19 cellular contexts compared by ENCODE assay signal in the genomic region with DNA sequence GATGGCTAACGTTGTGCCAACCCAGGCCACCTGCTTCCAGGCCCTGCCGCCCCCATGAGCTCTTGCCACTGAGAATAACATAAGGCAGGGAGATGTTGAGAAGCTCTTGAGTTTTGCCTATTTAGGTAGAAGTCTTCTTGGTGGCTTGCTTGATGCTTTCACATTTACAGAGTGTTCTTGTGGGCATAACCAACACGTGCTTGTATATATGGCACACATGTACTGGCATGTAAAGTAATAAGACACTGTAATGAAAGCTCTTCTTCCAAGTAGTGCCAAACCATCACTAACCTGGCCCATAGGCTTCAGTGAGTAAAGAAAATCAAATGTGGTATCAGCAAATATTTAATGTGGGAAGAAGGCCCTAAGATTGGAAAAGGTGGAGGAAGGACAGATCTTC.
"Had no signal": no experiment of that assay in that cellular context is flagged by ENCODE, and none has a peak within 500 bp of the region (broad histone marks: within the 10 kb centered on the region; RNA-seq: fewer than 3 reads in every experiment).

No MANE protein-coding gene starts in this region.

- H3K27me3 ChIP-seq: heart left ventricle, neutrophil, testis, tibial nerve had no signal

- H3K27ac ChIP-seq: heart left ventricle, neutrophil, psoas muscle, testis, tibial nerve had no signal

- H3K9me3 ChIP-seq: heart left ventricle, mucosa of descending colon, neutrophil, psoas muscle, testis, tibial nerve had no signal

- H3K27me3 Mint-ChIP-seq: effector memory CD8-positive, alpha-beta T cell had no signal

- H3K36me3 ChIP-seq: heart left ventricle, neutrophil, tibial nerve had no signal

- H3K9me3 Mint-ChIP-seq: effector memory CD8-positive, alpha-beta T cell; naive thymus-derived CD8-positive, alpha-beta T cell had no signal

- H3K36me3 Mint-ChIP-seq: naive thymus-derived CD8-positive, alpha-beta T cell had no signal

- DNase-seq: effector memory CD8-positive, alpha-beta T cell; erythroblast; foreskin melanocyte; heart left ventricle; hippocampal formation; mammary epithelial cell; mucosa of descending colon; naive thymus-derived CD8-positive, alpha-beta T cell; psoas muscle; retina; stimulated activated CD4-positive, alpha-beta T cell treated with anti-CD3 and anti-CD28 coated beads, Interleukin-2, amount 100 ng/mL, for 24 hours; stimulated activated CD4-positive, alpha-beta T cell treated with anti-CD3 and anti-CD28 coated beads, Interleukin-4, amount 100 ng/mL, for 4 hours; stimulated activated naive B cell treated with anti-CD40 and anti-IgM and Interleukin-4, amounts not matched to agents 10 μg/mL and 1 μg/mL and 100 μg/mL, for 72 hours; stimulated activated naive CD8-positive, alpha-beta T cell treated with anti-CD3 and anti-CD28 coated beads, Interleukin-15, amount 100 ng/mL, for 72 hours; testis had no signal

- H3K4me3 Mint-ChIP-seq: effector memory CD8-positive, alpha-beta T cell; naive thymus-derived CD8-positive, alpha-beta T cell; stimulated activated naive B cell treated with anti-CD40 and anti-IgM and Interleukin-4, amounts not matched to agents 10 μg/mL and 1 μg/mL and 100 μg/mL, for 72 hours; stimulated activated naive CD8-positive, alpha-beta T cell treated with anti-CD3 and anti-CD28 coated beads, Interleukin-15, amount 100 ng/mL, for 72 hours had no signal

- H3K4me1 ChIP-seq: testis, tibial nerve had no signal

- ATAC-seq: effector memory CD8-positive, alpha-beta T cell; heart left ventricle; left lobe of liver; mucosa of descending colon; naive thymus-derived CD8-positive, alpha-beta T cell; psoas muscle; sciatic nerve; stimulated activated naive B cell treated with anti-CD40 and anti-IgM and Interleukin-4, amounts not matched to agents 10 μg/mL and 1 μg/mL and 100 μg/mL, for 72 hours; stimulated activated naive CD8-positive, alpha-beta T cell treated with anti-CD3 and anti-CD28 coated beads, Interleukin-15, amount 100 ng/mL, for 72 hours had no signal

- H3K4me1 Mint-ChIP-seq: naive thymus-derived CD8-positive, alpha-beta T cell; stimulated activated naive B cell treated with anti-CD40 and anti-IgM and Interleukin-4, amounts not matched to agents 10 μg/mL and 1 μg/mL and 100 μg/mL, for 72 hours; stimulated activated naive CD8-positive, alpha-beta T cell treated with anti-CD3 and anti-CD28 coated beads, Interleukin-15, amount 100 ng/mL, for 72 hours had no signal

- H3K27ac Mint-ChIP-seq: effector memory CD8-positive, alpha-beta T cell; naive thymus-derived CD8-positive, alpha-beta T cell; stimulated activated naive B cell treated with anti-CD40 and anti-IgM and Interleukin-4, amounts not matched to agents 10 μg/mL and 1 μg/mL and 100 μg/mL, for 72 hours had no signal

- H3K4me3 ChIP-seq: heart left ventricle, mucosa of descending colon, psoas muscle, testis, tibial nerve had no signal
